ENCODE assay signal across 23 cellular contexts in genomic region chr9:6978591-6978990, GRCh38.
"Had no signal": no experiment of that assay in that cellular context is flagged by ENCODE, and none has a peak within 500 bp of the region (broad histone marks: within the 10 kb centered on the region; RNA-seq: fewer than 3 reads in every experiment).

No MANE protein-coding gene starts in this region.

- H3K4me3 Mint-ChIP-seq: central memory CD8-positive, alpha-beta T cell; naive thymus-derived CD8-positive, alpha-beta T cell; stimulated activated naive CD8-positive, alpha-beta T cell treated with anti-CD3 and anti-CD28 coated beads, Interleukin-15, Interleukin-2, amounts not matched to agents 100 ng/mL and 50 ng/mL, for 24 hours; T-cell had no signal

- H3K9me3 ChIP-seq: adrenal gland, breast epithelium, colonic mucosa, gastroesophageal sphincter, heart right ventricle, left lung, neutrophil, pancreas, psoas muscle, tibial artery had no signal

- H3K36me3 ChIP-seq: adrenal gland, breast epithelium, colonic mucosa had no signal

- H3K4me1 ChIP-seq: adrenal gland, breast epithelium, colonic mucosa, gastroesophageal sphincter, left lung, psoas muscle, tibial artery had no signal

- H3K27me3 ChIP-seq: adrenal gland, breast epithelium, colonic mucosa, dorsolateral prefrontal cortex, gastroesophageal sphincter, heart right ventricle, left lung, neutrophil, pancreas, tibial artery had no signal

- H3K9me3 Mint-ChIP-seq: activated naive CD4-positive, alpha-beta T cell treated with anti-CD3 and anti-CD28 coated beads, Interleukin-2, amount 50 U/mL, for 72 hours; central memory CD8-positive, alpha-beta T cell; naive thymus-derived CD8-positive, alpha-beta T cell; stimulated activated naive CD8-positive, alpha-beta T cell treated with anti-CD3 and anti-CD28 coated beads, Interleukin-15, Interleukin-2, amounts not matched to agents 100 ng/mL and 50 ng/mL, for 24 hours; T-cell had no signal

- H3K27me3 Mint-ChIP-seq: central memory CD8-positive, alpha-beta T cell; naive thymus-derived CD8-positive, alpha-beta T cell; stimulated activated naive CD8-positive, alpha-beta T cell treated with anti-CD3 and anti-CD28 coated beads, Interleukin-15, Interleukin-2, amounts not matched to agents 100 ng/mL and 50 ng/mL, for 24 hours; T-cell had no signal

- H3K4me3 ChIP-seq: adrenal gland, breast epithelium, colonic mucosa, dorsolateral prefrontal cortex, gastroesophageal sphincter, heart right ventricle, left lung, lung, pancreas, psoas muscle, tibial artery had no signal

- DNase-seq: activated T-cell treated with anti-CD3 and anti-CD28 coated beads, Interleukin-2, amount 50 U/mL, for 1 hour; adrenal gland; colonic mucosa; dorsolateral prefrontal cortex; heart right ventricle; kidney; left lung; naive thymus-derived CD8-positive, alpha-beta T cell; pancreas; psoas muscle; right cardiac atrium; stimulated activated CD4-positive, alpha-beta T cell treated with anti-CD3 and anti-CD28 coated beads, Interleukin-12 subunit alpha, Interleukin-12 subunit beta, amount 100 ng/mL, for 4 hours; stimulated activated CD4-positive, alpha-beta T cell treated with anti-CD3 and anti-CD28 coated beads, Interleukin-4, amount 100 ng/mL, for 4 hours; T-cell; T-helper 9 cell; tibial artery had no signal

- ATAC-seq: activated naive CD4-positive, alpha-beta T cell treated with anti-CD3 and anti-CD28 coated beads, Interleukin-2, amount 50 U/mL, for 72 hours; gastroesophageal sphincter; heart right ventricle; left lung; naive thymus-derived CD8-positive, alpha-beta T cell; pancreas; psoas muscle; right cardiac atrium; T-cell had no signal

- H3K27ac Mint-ChIP-seq: activated naive CD4-positive, alpha-beta T cell treated with anti-CD3 and anti-CD28 coated beads, Interleukin-2, amount 50 U/mL, for 72 hours; stimulated activated naive CD8-positive, alpha-beta T cell treated with anti-CD3 and anti-CD28 coated beads, Interleukin-15, Interleukin-2, amounts not matched to agents 100 ng/mL and 50 ng/mL, for 24 hours; T-cell had no signal

- H3K27ac ChIP-seq: adrenal gland, breast epithelium, colonic mucosa, dorsolateral prefrontal cortex, gastroesophageal sphincter, heart right ventricle, left lung, neutrophil, pancreas, psoas muscle, tibial artery had no signal

- H3K36me3 Mint-ChIP-seq: activated naive CD4-positive, alpha-beta T cell treated with anti-CD3 and anti-CD28 coated beads, Interleukin-2, amount 50 U/mL, for 72 hours had no signal
